ENCODE assay signal across 1 cellular context in the genomic region with DNA sequence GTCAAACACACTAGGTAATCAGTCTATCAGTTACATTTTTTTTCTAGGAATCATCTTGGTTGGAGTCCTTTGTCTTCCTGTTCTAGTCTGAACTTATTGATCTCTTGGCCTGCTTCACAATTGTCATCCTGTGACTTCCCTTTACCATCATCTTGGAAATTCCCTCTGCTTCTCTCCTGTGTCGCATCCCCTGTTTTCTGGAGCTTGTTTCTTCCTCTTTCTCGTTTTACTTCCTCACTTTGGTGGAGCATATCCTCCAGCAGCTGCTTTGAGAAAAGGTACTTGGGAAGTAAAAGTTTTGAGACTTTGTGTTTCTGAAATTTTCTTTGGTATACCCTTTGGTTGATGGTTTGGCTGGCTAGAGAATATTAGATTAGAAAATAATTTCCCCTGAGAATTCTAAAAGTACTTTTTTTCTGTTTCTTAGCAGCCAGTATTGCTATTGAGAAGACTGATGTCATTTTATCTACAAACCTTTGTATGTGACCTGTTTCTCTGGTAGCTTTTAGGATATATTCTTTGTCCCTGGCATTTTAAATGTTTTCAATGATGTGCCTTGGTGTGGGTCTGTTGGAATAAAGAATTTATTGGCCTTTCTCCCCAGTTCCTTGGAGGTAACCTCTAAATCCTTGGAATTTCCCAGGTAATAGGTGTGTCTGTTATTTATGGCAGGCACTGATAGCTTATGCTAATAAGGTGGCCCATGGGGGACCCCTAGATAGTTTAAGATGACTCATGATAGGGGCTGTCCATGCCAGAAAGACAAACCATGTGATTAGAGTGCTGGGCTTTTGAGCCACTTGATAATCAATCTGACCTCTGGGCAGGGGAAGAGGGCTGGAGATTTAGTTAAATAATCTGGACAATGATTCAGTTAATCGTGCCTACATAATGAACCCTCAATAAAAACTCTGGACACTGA.
TF ChIP-seq lines count a peak whose summit lies in the region.

No MANE protein-coding gene starts in this region.

TF ChIP-seq in K562, 482 proteins besides CTCF, POLR2A, EP300 and RAD21:
- TF ChIP-seq SPI1 (IDR thresholded peaks at IDR 0.05; ENCODE audit: borderline replicate concordance, low read depth, low read length) (peak; percentile 39; the same call in 1 of the 2 replicates), HMG20A (CRISPR knock-in tag; conservative IDR thresholded peaks at IDR 0.05) (no peak)
